Comparison of ENCODE assay signal across 12 cellular contexts in the genomic region with DNA sequence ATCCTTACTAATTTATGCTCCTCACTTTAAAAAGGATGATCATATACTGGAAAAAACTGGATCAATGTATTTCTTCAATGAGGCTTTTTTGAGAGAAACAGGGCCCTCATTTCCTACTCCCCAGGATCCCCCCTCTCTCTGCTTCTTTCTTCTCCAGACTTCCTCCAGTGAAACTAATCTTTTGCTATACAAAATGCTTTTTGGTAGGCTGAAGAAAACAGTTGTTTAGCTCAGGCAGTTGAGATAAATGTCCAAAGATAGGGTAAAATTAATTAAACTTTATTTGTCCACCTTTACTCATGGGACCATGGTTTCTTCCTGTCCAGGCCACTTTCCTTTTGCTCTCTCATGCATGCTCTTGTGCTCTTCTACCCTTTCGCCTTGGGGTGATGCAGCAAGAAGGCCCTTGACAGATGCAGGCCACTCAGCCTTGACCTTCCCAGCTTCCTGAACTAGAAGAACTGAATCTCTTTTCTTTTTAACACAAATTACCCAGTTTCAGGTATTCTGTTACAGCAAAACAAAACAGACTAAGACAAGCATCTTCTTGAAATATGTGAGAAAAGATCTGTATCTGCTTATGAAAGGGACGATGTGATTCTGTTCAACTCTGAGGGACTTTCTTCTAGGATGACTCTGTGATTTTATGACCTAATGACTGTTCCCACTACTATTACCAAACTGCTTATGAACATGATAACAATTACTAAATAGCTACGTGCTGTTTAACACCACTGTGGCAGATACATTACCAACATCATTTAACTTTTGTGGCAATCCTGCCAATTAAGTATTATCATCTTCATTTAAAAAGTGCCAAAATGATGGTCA.
A peak's percentile ranks its signal among the peaks of the same experiment; 100 is the strongest.
DNase-seq lines count a peak whose midpoint lies in the region; ATAC-seq lines count a peak whose summit lies in the region.
"Had no signal": no experiment of that assay in that cellular context is flagged by ENCODE, and none has a peak within 500 bp of the region (broad histone marks: within the 10 kb centered on the region; RNA-seq: fewer than 3 reads in every experiment).

No MANE protein-coding gene starts in this region.

- peak overlapping the region; percentile 3 for H3K4me3 Mint-ChIP-seq in activated T-helper 2 cell treated with anti-CD3 and anti-CD28 coated beads, Interferon-gamma antibody, Interleukin-2, Interleukin-4, amounts not matched to agents 10 μg/mL and 5 μg/mL and 100 μg/mL, durations not matched to agents 14 hours and 24 hours and 36 hours (ENCODE audit: low read depth)
- H3K4me3 Mint-ChIP-seq: CD8-positive, alpha-beta T cell had no signal

- ATAC-seq in GM18870 (IDR thresholded peaks at IDR 0.05; ENCODE audit: unreplicated experiment) (peak; percentile 66), HG02981 (IDR thresholded peaks at IDR 0.05; ENCODE audit: unreplicated experiment) (peak; percentile 60)
- ATAC-seq: CD8-positive, alpha-beta T cell had no signal

- peaks cover 5% of the 10 kb centered on the region for H3K9me3 Mint-ChIP-seq in activated T-helper 2 cell treated with anti-CD3 and anti-CD28 coated beads, Interferon-gamma antibody, Interleukin-2, Interleukin-4, amounts not matched to agents 10 μg/mL and 5 μg/mL and 100 μg/mL, durations not matched to agents 14 hours and 24 hours and 36 hours
- H3K9me3 Mint-ChIP-seq: CD8-positive, alpha-beta T cell had no signal

- H3K27me3 ChIP-seq in BLaER1, result no peaks in the 10 kb centered on the region

- H3K4me1 Mint-ChIP-seq in activated T-helper 2 cell treated with anti-CD3 and anti-CD28 coated beads, Interferon-gamma antibody, Interleukin-2, Interleukin-4, amounts not matched to agents 10 μg/mL and 5 μg/mL and 100 μg/mL, durations not matched to agents 14 hours and 24 hours and 36 hours (ENCODE audit: low read depth), result peaks cover 38% of the 10 kb centered on the region

- intact Hi-C loops in activated T-helper 2 cell treated with anti-CD3 and anti-CD28 coated beads, Interferon-gamma antibody, Interleukin-2, Interleukin-4, amounts not matched to agents 10 μg/mL and 5 μg/mL and 100 μg/mL, durations not matched to agents 14 hours and 24 hours and 36 hours (cut with micrococcal nuclease), result loop anchor here (2.0 to 5.0 kb wide), 4 partner anchors 66 to 111 kb away; partner anchors contain the start of genes DEGS1 and NVL

- no peak overlapping the region for H3K4me3 ChIP-seq in BLaER1

- H3K9me3 ChIP-seq in BLaER1, result no peaks in the 10 kb centered on the region

- H4K20me1 ChIP-seq in BLaER1, result no peaks in the 10 kb centered on the region

- DNase-seq in activated T-helper 2 cell treated with anti-CD3 and anti-CD28 coated beads, Interferon-gamma antibody, Interleukin-2, Interleukin-4, amounts not matched to agents 10 μg/mL and 5 μg/mL and 100 μg/mL, durations not matched to agents 14 hours and 24 hours and 36 hours (ENCODE audit: low spot score), result no peak
- no peak for DNase-seq in NCI-H510A (lab: John Stamatoyannopoulos, UW)
- no peak for DNase-seq in NCI-H1436 treated with DMSO at 0.1 percent for 48 hours (lab: John Stamatoyannopoulos, UW)
- no peak for DNase-seq in epidermal melanocyte (ENCODE audit: insufficient read length, low spot score)
- DNase-seq in CD1c-positive myeloid dendritic cell (ENCODE audit: extremely low spot score), result no peak
- DNase-seq: CD8-positive, alpha-beta T cell; glutamatergic neuron; NCI-H2029 treated with DMSO at 0.1 percent for 48 hours; substantia nigra had no signal

- H3K27ac ChIP-seq in BLaER1, result peak overlapping the region; percentile 43; the same call in 1 of the 2 replicates

- H3K27ac Mint-ChIP-seq in activated T-helper 2 cell treated with anti-CD3 and anti-CD28 coated beads, Interferon-gamma antibody, Interleukin-2, Interleukin-4, amounts not matched to agents 10 μg/mL and 5 μg/mL and 100 μg/mL, durations not matched to agents 14 hours and 24 hours and 36 hours, result peak overlapping the region; percentile 82
- H3K27ac Mint-ChIP-seq: CD8-positive, alpha-beta T cell had no signal

- peaks cover 56% of the 10 kb centered on the region for H3K4me1 ChIP-seq in BLaER1

- H3K4me2 ChIP-seq in BLaER1, result peak overlapping the region; percentile 41

- H3K36me3 ChIP-seq in BLaER1, result peaks cover 36% of the 10 kb centered on the region

- peak overlapping the region; percentile 2; the same call in 1 of the 2 replicates for H3K9ac ChIP-seq in BLaER1

- H3K27me3 Mint-ChIP-seq in activated T-helper 2 cell treated with anti-CD3 and anti-CD28 coated beads, Interferon-gamma antibody, Interleukin-2, Interleukin-4, amounts not matched to agents 10 μg/mL and 5 μg/mL and 100 μg/mL, durations not matched to agents 14 hours and 24 hours and 36 hours (ENCODE audit: low read depth), result no peaks in the 10 kb centered on the region

- H3K36me3 Mint-ChIP-seq in activated T-helper 2 cell treated with anti-CD3 and anti-CD28 coated beads, Interferon-gamma antibody, Interleukin-2, Interleukin-4, amounts not matched to agents 10 μg/mL and 5 μg/mL and 100 μg/mL, durations not matched to agents 14 hours and 24 hours and 36 hours (ENCODE audit: low read depth), result peaks cover 62% of the 10 kb centered on the region
